8 cellular contexts compared by ENCODE assay signal in genomic region chr1:46319960-46320914, GRCh38. TPM values are rescaled to one million over a fixed set of nuclear protein-coding genes. Genes with fewer than 3 reads are reported as not detected.
DNase-seq lines count a peak whose midpoint lies in the region; ATAC-seq and TF ChIP-seq lines count a peak whose summit lies in the region.
"Not testable (repeated sequence)": the region's sequence is repeated elsewhere in the genome, so short reads cannot be mapped to it uniquely, and the experiment has no call there.

No MANE protein-coding gene starts in this region.

- H3K4me1 ChIP-seq in HUES6 (ENCODE audit: control insufficient read depth, insufficient read depth, low read length); neuronal stem cell (ENCODE audit: control insufficient read depth in 2 of 2, insufficient read depth in 1 of 2, low read depth in 1 of 2, low read length in 2 of 2): not testable (repeated sequence)

- not testable (repeated sequence) for H3K4me2 ChIP-seq in neuronal stem cell (ENCODE audit: insufficient read depth, low read length, poor library complexity, severe bottlenecking)

- H2AK5ac ChIP-seq in neuronal stem cell (ENCODE audit: low read depth, low read length): not testable (repeated sequence)

- no CpG with 5 or more reads among the region's 13 CpGs for WGBS in neuronal stem cell (ENCODE audit: extremely low coverage in 2 of 2, insufficient read length in 2 of 2, insufficient replicate concordance in 1 of 2), 2 donors

- H3K4me1 Mint-ChIP-seq in WTC11 (peaks cover 18% of the 10 kb centered on the region), type B pancreatic cell (ENCODE audit: unreplicated experiment) (peaks cover 14% of the 10 kb centered on the region)
- not testable (repeated sequence) for H3K4me1 Mint-ChIP-seq in memory B cell

- not testable (repeated sequence) for H2BK120ac ChIP-seq in neuronal stem cell (ENCODE audit: low read depth, low read length)

- not testable (repeated sequence) for H2BK12ac ChIP-seq in neuronal stem cell (ENCODE audit: low read length)

- not testable (repeated sequence) for H3K9me3 ChIP-seq in HUES6 (ENCODE audit: control insufficient read depth, insufficient read depth, low read depth, low read length); neuronal stem cell (replicated peaks in 1 of 2; ENCODE audit: control insufficient read depth in 2 of 2, insufficient read depth in 1 of 2, low read depth in 1 of 2, low read length in 2 of 2)

- not testable (repeated sequence) for H2BK5ac ChIP-seq in neuronal stem cell (ENCODE audit: low read length)

- H3K79me1 ChIP-seq in neuronal stem cell (ENCODE audit: low read depth, low read length): not testable (repeated sequence)

- peak overlapping the region; percentile 60 for H3K9ac ChIP-seq in HUES6 (ENCODE audit: low read length)
- not testable (repeated sequence) for H3K9ac ChIP-seq in neuronal stem cell (ENCODE audit: low read depth, low read length, poor library complexity)

- not testable (repeated sequence) for H3K4me3 ChIP-seq in HUES6 (ENCODE audit: low read depth, low read length); neuronal stem cell (ENCODE audit: low read length in 2 of 2)
- peak overlapping the region; percentile 8 for H3K4me3 ChIP-seq in epithelial cell of proximal tubule (ENCODE audit: low read depth, low read length)

- H3K23ac ChIP-seq in neuronal stem cell (ENCODE audit: low read depth, low read length, poor library complexity): not testable (repeated sequence)

- H4K91ac ChIP-seq in neuronal stem cell (ENCODE audit: low read depth, low read length, poor library complexity): not testable (repeated sequence)

- peaks cover 23% of the 10 kb centered on the region for H3K36me3 ChIP-seq in HUES6 (ENCODE audit: control insufficient read depth, insufficient read depth, low read length)
- peaks cover 4 to 21% of the 10 kb centered on the region in 2 donors for H3K36me3 ChIP-seq in neuronal stem cell (replicated peaks in 1 of 2; ENCODE audit: control insufficient read depth in 2 of 2, insufficient read depth in 2 of 2, low read length in 2 of 2)

- not testable (repeated sequence) for H3K14ac ChIP-seq in neuronal stem cell (ENCODE audit: low read length)

- H3K27me3 Mint-ChIP-seq in WTC11 (ENCODE audit: low read depth); memory B cell; type B pancreatic cell: not testable (repeated sequence)

- not testable (repeated sequence) for H3K9me3 Mint-ChIP-seq in WTC11, memory B cell, type B pancreatic cell

- TF ChIP-seq CTCF in WTC11 (IDR thresholded peaks at IDR 0.05); epithelial cell of proximal tubule (conservative IDR thresholded peaks at IDR 0.05; ENCODE audit: low read depth, low read length); type B pancreatic cell (conservative IDR thresholded peaks at IDR 0.05): not testable (repeated sequence)

- not testable (repeated sequence) for H3K27me3 ChIP-seq in HUES6 (ENCODE audit: control insufficient read depth, insufficient read depth, low read length); neuronal stem cell (ENCODE audit: control insufficient read depth in 3 of 3, insufficient read depth in 3 of 3, low read depth in 1 of 3, low read length in 3 of 3)

- not testable (repeated sequence) for H3K4me3 Mint-ChIP-seq in WTC11, memory B cell
- H3K4me3 Mint-ChIP-seq in type B pancreatic cell: peak overlapping the region; percentile 36

- not testable (repeated sequence) for ATAC-seq in WTC11; memory B cell (ENCODE audit: low read depth)

- H3K36me3 Mint-ChIP-seq in WTC11 (peaks cover 17% of the 10 kb centered on the region), memory B cell (peaks cover 11% of the 10 kb centered on the region)
- H3K36me3 Mint-ChIP-seq in type B pancreatic cell: not testable (repeated sequence)

- H3K18ac ChIP-seq in neuronal stem cell (ENCODE audit: low read length): peak overlapping the region; percentile 17

- not testable (repeated sequence) for H3K27ac ChIP-seq in HUES6 (ENCODE audit: low read depth, low read length)
- peak overlapping the region; percentile 54 for H3K27ac ChIP-seq in neuronal stem cell (replicated peaks; ENCODE audit: low read length)

- not testable (repeated sequence) for H2AFZ ChIP-seq in neuronal stem cell (ENCODE audit: low read length)

- H2BK15ac ChIP-seq in neuronal stem cell (ENCODE audit: low read length): not testable (repeated sequence)

- not testable (repeated sequence) for H3K4ac ChIP-seq in neuronal stem cell (ENCODE audit: low read length)

- CTCF ChIA-PET in WTC11 (lab: Charles Lee): interaction anchor here (0.6 to 1.5 kb wide), 3 partner anchors 13 to 27 kb away, joined by 3 to 6 read pairs (median 4); no protein-coding TSS in a partner anchor

- peak; percentile 78 for DNase-seq in DMS79 treated with DMSO at 0.1 percent for 48 hours (lab: John Stamatoyannopoulos, UW)
- DNase-seq in NCI-H524 (lab: John Stamatoyannopoulos, UW): peak; percentile 39 to 64
- DNase-seq in WTC11 (ENCODE audit: low spot score); epithelial cell of proximal tubule (ENCODE audit: low read depth); memory B cell (ENCODE audit: low spot score in 2 of 2); neuronal stem cell (ENCODE audit: low spot score); type B pancreatic cell (ENCODE audit: extremely low spot score, unreplicated experiment): not testable (repeated sequence)

- H3K27ac Mint-ChIP-seq in WTC11 (peak overlapping the region; percentile 28; the same call in 1 of the 2 replicates), memory B cell (peak overlapping the region; percentile 77), type B pancreatic cell (peak overlapping the region; percentile 79)

- not testable (repeated sequence) for H4K8ac ChIP-seq in neuronal stem cell (ENCODE audit: low read depth, low read length)

- POLR2A ChIA-PET in WTC11 (lab: Charles Lee): not testable (repeated sequence)

RNA-seq across cellular contexts. Expression of gene UQCRH, which starts 16.7 kb away (rescaled TPM):
- total RNA-seq in WTC11 (2021) (584 to 663 TPM (median 611 TPM) in 3 replicates), epithelial cell of proximal tubule (545 and 884 TPM in 2 replicates), type B pancreatic cell (ENCODE audit: low replicate concordance) (335 and 403 TPM in 2 replicates)
- 600 TPM for polyA plus RNA-seq in neuronal stem cell (2013, experiment 1 of 2)
- polyA plus RNA-seq in neuronal stem cell (2013, experiment 2 of 2): 598 TPM

RNA-seq across cellular contexts. Expression of gene LRRC41, which starts 16.8 kb away (rescaled TPM):
- total RNA-seq in WTC11 (2021): 44.8 to 46.2 TPM (median 46.0 TPM) in 3 replicates
- 104 and 105 TPM in 2 replicates for total RNA-seq in epithelial cell of proximal tubule
- polyA plus RNA-seq in neuronal stem cell (2013, experiment 1 of 2): 39.1 TPM
- 39.3 TPM for polyA plus RNA-seq in neuronal stem cell (2013, experiment 2 of 2)
- 85.6 and 89.9 TPM in 2 replicates for total RNA-seq in type B pancreatic cell (ENCODE audit: low replicate concordance)

RNA-seq across cellular contexts. Expression of gene NSUN4, which starts 20.4 kb away (rescaled TPM):
- 19.5 to 22.6 TPM (median 21.0 TPM) in 3 replicates for total RNA-seq in WTC11 (2021)
- 16.2 and 17.2 TPM in 2 replicates for total RNA-seq in epithelial cell of proximal tubule
- polyA plus RNA-seq in neuronal stem cell (2013, experiment 1 of 2): 11.7 TPM
- polyA plus RNA-seq in neuronal stem cell (2013, experiment 2 of 2): 12.8 TPM
- 22.4 and 26.6 TPM in 2 replicates for total RNA-seq in type B pancreatic cell (ENCODE audit: low replicate concordance)

Comparison
In these comparisons a context has a peak if more than half of its experiments do, and no peak if none do; other contexts are left out.
1. H3K27ac Mint-ChIP-seq: peak in every context shown above with its lines; median percentile 79 in type B pancreatic cell; 77 in memory B cell; 28 in WTC11.